In genomic region chr12:5447329-5447728, GRCh38 we compare ENCODE assay signal across 33 cellular contexts. TPM values are rescaled to one million over a fixed set of nuclear protein-coding genes. Genes with fewer than 3 reads are reported as not detected.
"Had no signal": no experiment of that assay in that cellular context is flagged by ENCODE, and none has a peak within 500 bp of the region (broad histone marks: within the 10 kb centered on the region; RNA-seq: fewer than 3 reads in every experiment).

No MANE protein-coding gene starts in this region.

- H3K4me2 ChIP-seq: KMS-11 had no signal

- H3K4me3 ChIP-seq: SK-N-MC had no signal

- H3K36me3 ChIP-seq: brain microvascular endothelial cell, WERI-Rb-1 had no signal

- H3K27ac ChIP-seq: brain microvascular endothelial cell, KMS-11, SK-N-MC, WERI-Rb-1 had no signal

- DNase-seq: activated CD4-positive, alpha-beta memory T cell treated with anti-CD3 and anti-CD28 coated beads, Interleukin-2, amount 10 ng/mL, durations not matched to agents 7 days and 5 days; activated CD4-positive, alpha-beta T cell treated with anti-CD3 and anti-CD28 coated beads for 1 hour; activated CD4-positive, alpha-beta T cell treated with anti-CD3 and anti-CD28 coated beads for 48 hours; activated CD4-positive, CD25-positive, alpha-beta regulatory T cell; activated CD8-positive, alpha-beta memory T cell treated with anti-CD3 and anti-CD28 coated beads for 24 hours; activated CD8-positive, alpha-beta memory T cell treated with anti-CD3 and anti-CD28 coated beads, Interleukin-2, amount 10 ng/mL, durations not matched to agents 7 days and 5 days; activated CD8-positive, alpha-beta memory T cell treated with anti-CD3 and anti-CD28 coated beads, Interleukin-2, amount 50 U/mL, for 48 hours; activated effector memory CD4-positive, alpha-beta T cell treated with Interleukin-2 at 50 U/mL for 16 hours; activated naive CD4-positive, alpha-beta T cell treated with anti-CD3 and anti-CD28 coated beads, Interleukin-2, amount 10 ng/mL, durations not matched to agents 7 days and 5 days; activated naive CD8-positive, alpha-beta T cell treated with anti-CD3 and anti-CD28 coated beads, Interleukin-2, amount 50 U/mL, for 24 hours; activated T-cell treated with anti-CD3 and anti-CD28 coated beads, Interleukin-2, amount 50 U/mL, for 48 hours; anterior cingulate cortex; brain microvascular endothelial cell; central memory CD4-positive, alpha-beta T cell; NCI-H1092 treated with DMSO at 0.1 percent for 48 hours; NCI-H1417; NCI-H146; NCI-H187; NCI-H2029 treated with DMSO at 0.1 percent for 48 hours; NCI-H2107; NCI-H2171; NCI-H510A; NCI-H526; NCI-H748 treated with DMSO at 0.1 percent for 48 hours; NK-92 treated with Interleukin-12 subunit alpha and Interleukin-12 subunit beta, amount 100 ng/mL, for 24 hours; OCI-M1; Right ventricle myocardium superior; T1000; WERI-Rb-1 had no signal

RNA-seq across cellular contexts. Expression of gene NTF3, which starts 15.4 kb away (rescaled TPM):
- total RNA-seq: activated CD4-positive, alpha-beta memory T cell treated with anti-CD3 and anti-CD28 coated beads, Interleukin-2, amount 10 ng/mL, durations not matched to agents 7 days and 5 days; activated CD8-positive, alpha-beta memory T cell treated with anti-CD3 and anti-CD28 coated beads, Interleukin-2, amount 10 ng/mL, durations not matched to agents 7 days and 5 days; T-helper 1 cell treated with Interleukin-12 subunit alpha and Interleukin-12 subunit beta and Interleukin-4 antibody, amounts not matched to agents 30 ng/mL and 1 ng/mL, for 36 hours; T-helper 2 cell treated with Interferon-gamma antibody and Interleukin-4, amounts not matched to agents 100 ng/mL and 5 ng/mL, for 36 hours had no signal
